ENCODE assay signal across 8 cellular contexts in the genomic region with DNA sequence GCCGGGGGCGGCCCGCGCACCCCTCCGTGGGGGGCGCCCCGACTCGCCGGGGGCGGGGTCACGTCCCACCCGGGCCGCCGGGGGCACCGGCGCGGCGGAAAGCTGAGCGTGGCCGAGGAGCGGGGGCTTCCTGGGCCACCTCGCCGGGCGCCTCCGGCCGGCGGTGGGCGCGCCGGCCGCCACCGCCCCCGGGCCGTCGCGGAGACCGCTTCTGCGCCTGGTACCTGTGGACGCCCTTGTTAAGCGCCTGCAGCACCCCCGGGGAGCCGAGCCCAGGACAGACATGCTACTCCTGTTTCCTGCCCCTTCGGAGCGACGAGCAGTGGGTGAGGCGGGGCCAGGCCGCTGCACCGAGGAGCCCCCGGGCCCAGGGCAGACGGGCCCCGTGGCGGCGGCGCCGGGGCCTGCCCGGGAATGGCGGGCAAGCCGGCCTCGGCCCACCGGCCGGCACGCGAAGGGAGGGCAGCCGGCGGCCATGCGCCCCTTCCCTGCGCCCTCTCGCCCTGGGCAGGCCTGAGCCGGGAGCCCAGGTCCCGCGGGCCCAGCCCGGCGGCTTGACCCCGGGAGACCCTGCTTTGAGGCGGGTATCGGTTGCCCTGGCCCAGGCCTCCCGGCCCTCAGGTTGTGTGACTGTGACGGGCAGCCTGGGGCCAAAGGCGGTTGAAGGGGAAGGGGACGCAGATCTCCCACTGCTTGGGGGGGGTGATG. TPM values are rescaled to one million over a fixed set of nuclear protein-coding genes. Genes with fewer than 3 reads are reported as not detected.
DNase-seq lines count a peak whose midpoint lies in the region; ATAC-seq, FAIRE-seq and TF ChIP-seq lines count a peak whose summit lies in the region.

No MANE protein-coding gene starts in this region.

- TF ChIP-seq EP300 in HepG2 (IDR thresholded peaks at IDR 0.05; ENCODE audit: low read depth in 2 of 2, low read length in 2 of 2) (no peak), HepG2 (CRISPR knock-in tag; IDR thresholded peaks at IDR 0.05; ENCODE audit: borderline replicate concordance) (no peak)

- H3K79me2 ChIP-seq in HepG2 (ENCODE audit: insufficient read depth, low read length) = peaks cover 35% of the 10 kb centered on the region

- peaks cover 25% of the 10 kb centered on the region for H3K4me1 Mint-ChIP-seq in chondrocyte (ENCODE audit: low read depth)

- H3K27me3 Mint-ChIP-seq in chondrocyte (ENCODE audit: low read depth) = no peaks in the 10 kb centered on the region

- H3K27me3 ChIP-seq in HepG2 (ENCODE audit: control insufficient read depth in 1 of 2, insufficient read depth in 2 of 2, low read length in 2 of 2) = no peaks in the 10 kb centered on the region

- no peak overlapping the region for H3K27ac ChIP-seq in HepG2 (ENCODE audit: extremely low read length, insufficient read depth, low read length)

- H4K20me1 ChIP-seq in HepG2 (ENCODE audit: insufficient read depth, low read length) = peaks cover 16% of the 10 kb centered on the region

- H3K9me3 Mint-ChIP-seq in chondrocyte (ENCODE audit: low read depth) = no peaks in the 10 kb centered on the region

- H2AFZ ChIP-seq in HepG2 (ENCODE audit: low read length) = no peak overlapping the region

- no peak for TF ChIP-seq POLR2A in HepG2 (IDR thresholded peaks at IDR 0.05; ENCODE audit: insufficient read depth in 1 of 2, low read depth in 2 of 2, low read length in 2 of 2)

- CTCF ChIA-PET in HepG2 (lab: Yijun Ruan, JAX; ENCODE audit: low intra/inter-chr PET ratio, low total read pairs) = no interaction called here

- intact Hi-C loops in HepG2 (cut with micrococcal nuclease; ENCODE audit: unreplicated experiment) = loop anchor here (5.0 to 10.0 kb wide), 2 partner anchors 36 to 197 kb away; no protein-coding TSS in a partner anchor

- no peaks in the 10 kb centered on the region for H3K9me3 ChIP-seq in HepG2 (ENCODE audit: low read length)

- H3K4me3 Mint-ChIP-seq in chondrocyte (ENCODE audit: unreplicated experiment) = peak overlapping the region; percentile 44

- H3K4me2 ChIP-seq in HepG2 (ENCODE audit: low read depth, low read length) = peak overlapping the region; percentile 12; the same call in 1 of the 2 replicates

- TF ChIP-seq RAD21 in HepG2 (CRISPR knock-in tag; IDR thresholded peaks at IDR 0.05) = no peak

- H3K36me3 Mint-ChIP-seq in chondrocyte (ENCODE audit: low read depth) = no peaks in the 10 kb centered on the region

- ATAC-seq in HG03460 (IDR thresholded peaks at IDR 0.05; ENCODE audit: unreplicated experiment) = peak; percentile 9
- peak; percentile 31 for ATAC-seq in HepG2

- no peak for FAIRE-seq in HepG2 (lab: Jason Lieb, UNC)

- peak; percentile 61 for DNase-seq in AG08396 (ENCODE audit: low spot score)
- peak; percentile 38 for DNase-seq in GM19238 (ENCODE audit: insufficient read length, low spot score)
- DNase-seq in activated CD4-positive, alpha-beta T cell treated with anti-CD3 and anti-CD28 coated beads for 1 hour = peak; percentile 45
- DNase-seq in chondrocyte (ENCODE audit: low spot score) = peak; percentile 80
- DNase-seq in HepG2 (ENCODE audit: low spot score) = no peak
- DNase-seq in stimulated activated CD4-positive, alpha-beta T cell treated with anti-CD3 and anti-CD28 coated beads, TNF-alpha, amount 100 ng/mL, for 4 hours (ENCODE audit: low read depth in 3 of 3) = peak; percentile 22 to 53 (median 28)
- no peak for DNase-seq in SKM-1 (lab: John Stamatoyannopoulos, UW; ENCODE audit: unreplicated experiment)

- 0 out of 2 replicates have a peak overlapping the region, but pooled peaks have one; percentile 15 for H3K9ac ChIP-seq in HepG2 (ENCODE audit: insufficient read depth, low read depth, low read length)

- TF ChIP-seq CTCF in chondrocyte (IDR thresholded peaks at IDR 0.05) (no peak), HepG2 (CRISPR knock-in tag; IDR thresholded peaks at IDR 0.05) (no peak)

- peak overlapping the region in 1 of 3 experiments; percentile 39; a peak in 1 of 6 replicates for H3K4me3 ChIP-seq in HepG2 (replicated peaks in 1 of 3; ENCODE audit: insufficient read depth in 1 of 3, low read depth in 2 of 3, low read length in 3 of 3)

- WGBS in HepG2 (ENCODE audit: low lambda C conversion rate) = 78% methylated on average over 27 of the region's 80 CpGs

- H3K27ac Mint-ChIP-seq in chondrocyte (ENCODE audit: unreplicated experiment) = no peak overlapping the region

- in situ Hi-C loops in HepG2 (cut with HindIII; ENCODE audit: extremely low pct_ligation_motif_present, low pct_unique_long_range_greater_than_20kb) = no loop called here

- POLR2A ChIA-PET in HepG2 (lab: Yijun Ruan, JAX) = no interaction called here

- BruUV-seq in HepG2 (replicated peaks; lab: Mats Ljungman, UMichigan) = no TSS peak

- H3K36me3 ChIP-seq in HepG2 (replicated peaks in 1 of 2; ENCODE audit: control insufficient read depth in 1 of 2, insufficient read depth in 2 of 2, low read length in 2 of 2) = no peaks in the 10 kb centered on the region

- H3K4me1 ChIP-seq in HepG2 (ENCODE audit: insufficient read depth, low read length) = peaks cover 57% of the 10 kb centered on the region

TF ChIP-seq in HepG2, 621 proteins besides CTCF, POLR2A, EP300 and RAD21 (continues in another document):
- TF ChIP-seq NCOA1 (CRISPR knock-in tag; IDR thresholded peaks at IDR 0.05) (no peak), ZNF362 (CRISPR knock-in tag; IDR thresholded peaks at IDR 0.05; ENCODE audit: borderline replicate concordance) (no peak)
- TF ChIP-seq, protein P1, sequence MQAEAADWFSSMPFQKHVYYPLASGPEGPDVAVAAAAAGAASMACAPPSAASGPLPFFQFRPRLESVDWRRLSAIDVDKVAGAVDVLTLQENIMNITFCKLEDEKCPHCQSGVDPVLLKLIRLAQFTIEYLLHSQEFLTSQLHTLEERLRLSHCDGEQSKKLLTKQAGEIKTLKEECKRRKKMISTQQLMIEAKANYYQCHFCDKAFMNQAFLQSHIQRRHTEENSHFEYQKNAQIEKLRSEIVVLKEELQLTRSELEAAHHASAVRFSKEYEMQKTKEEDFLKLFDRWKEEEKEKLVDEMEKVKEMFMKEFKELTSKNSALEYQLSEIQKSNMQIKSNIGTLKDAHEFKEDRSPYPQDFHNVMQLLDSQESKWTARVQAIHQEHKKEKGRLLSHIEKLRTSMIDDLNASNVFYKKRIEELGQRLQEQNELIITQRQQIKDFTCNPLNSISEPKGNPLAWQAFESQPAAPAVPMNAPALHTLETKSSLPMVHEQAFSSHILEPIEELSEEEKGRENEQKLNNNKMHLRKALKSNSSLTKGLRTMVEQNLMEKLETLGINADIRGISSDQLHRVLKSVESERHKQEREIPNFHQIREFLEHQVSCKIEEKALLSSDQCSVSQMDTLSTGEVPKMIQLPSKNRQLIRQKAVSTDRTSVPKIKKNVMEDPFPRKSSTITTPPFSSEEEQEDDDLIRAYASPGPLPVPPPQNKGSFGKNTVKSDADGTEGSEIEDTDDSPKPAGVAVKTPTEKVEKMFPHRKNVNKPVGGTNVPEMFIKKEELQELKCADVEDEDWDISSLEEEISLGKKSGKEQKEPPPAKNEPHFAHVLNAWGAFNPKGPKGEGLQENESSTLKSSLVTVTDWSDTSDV (CRISPR knock-in tag; IDR thresholded peaks at IDR 0.05) = no peak

RNA-seq across cellular contexts. Expression of gene KDM2A, which starts 0.8 kb away (rescaled TPM):
- total RNA-seq in chondrocyte (53.5 to 58.1 TPM (median 54.3 TPM) in 3 replicates), HepG2 (2016; rRNA removed; fragmentation: Illumina TruSeq; extraction: Trizol) (21.0 and 31.4 TPM in 2 replicates)
- 7.4 and 8.4 TPM in 2 replicates for total RNA-seq in HepG2 (2016; cell fraction: cytosol; rRNA removed; fragmentation: Illumina TruSeq; extraction: Trizol; ENCODE audit: low read depth)
- 17.7 and 29.6 TPM in 2 replicates for total RNA-seq in HepG2 (2016; cell fraction: insoluble cytoplasmic fraction; rRNA removed; fragmentation: Illumina TruSeq; extraction: Trizol)
- total RNA-seq in HepG2 (2016; cell fraction: membrane; rRNA removed; fragmentation: Illumina TruSeq; extraction: Trizol) = 9.0 and 10.2 TPM in 2 replicates
- total RNA-seq in HepG2 (2016; cell fraction: nucleus; rRNA removed; fragmentation: Illumina TruSeq; extraction: Trizol) = 45.9 and 47.8 TPM in 2 replicates
- 31.3 and 37.3 TPM in 2 replicates for polyA plus RNA-seq in HepG2 (2011; rRNA removed)
- 18.3 and 18.5 TPM in 2 replicates for polyA plus RNA-seq in HepG2 (2011; cell fraction: cytosol; rRNA removed)
- 81.7 and 92.6 TPM in 2 replicates for polyA plus RNA-seq in HepG2 (2011; cell fraction: nucleus; rRNA removed)
- 21.6 and 22.9 TPM in 2 replicates for polyA plus RNA-seq in HepG2 (2012)
- 1.5 and 1.9 TPM in 2 replicates for polyA plus RNA-seq in HepG2 (2016; cell fraction: cytosol; fragmentation: Illumina TruSeq; extraction: Trizol; ENCODE audit: low read depth)
- polyA plus RNA-seq in HepG2 (2016; cell fraction: insoluble cytoplasmic fraction; fragmentation: Illumina TruSeq; extraction: Trizol; ENCODE audit: low read depth) = 14.9 and 18.8 TPM in 2 replicates
- polyA plus RNA-seq in HepG2 (2016; cell fraction: membrane; fragmentation: Illumina TruSeq; extraction: Trizol; ENCODE audit: low read depth) = 4.6 and 4.7 TPM in 2 replicates
- 60.3 and 65.7 TPM in 2 replicates for polyA plus RNA-seq in HepG2 (2016; cell fraction: nucleus; fragmentation: Illumina TruSeq; extraction: Trizol; ENCODE audit: insufficient read depth, low read depth)
- polyA minus RNA-seq in HepG2 (2011; rRNA and poly(A)+ RNA removed; ENCODE audit: low replicate concordance) = 64.9 and 123 TPM in 2 replicates
- 23.3 and 29.3 TPM in 2 replicates for polyA minus RNA-seq in HepG2 (2011; cell fraction: cytosol; rRNA and poly(A)+ RNA removed)
- polyA minus RNA-seq in HepG2 (2011; cell fraction: nucleus; rRNA and poly(A)+ RNA removed) = 81.8 and 91.5 TPM in 2 replicates

Comparison
In these comparisons a context has a peak if more than half of its experiments do, and no peak if none do; other contexts are left out.
1. DNase-seq: peak in AG08396 (single experiment), GM19238 (single experiment), activated CD4-positive, alpha-beta T cell treated with anti-CD3 and anti-CD28 coated beads for 1 hour (single experiment), chondrocyte (single experiment) and stimulated activated CD4-positive, alpha-beta T cell treated with anti-CD3 and anti-CD28 coated beads, TNF-alpha, amount 100 ng/mL, for 4 hours (3 of 3); none in HepG2 (single experiment) and SKM-1 (single experiment).